ENCODE assay signal across 2 cellular contexts in the genomic region with DNA sequence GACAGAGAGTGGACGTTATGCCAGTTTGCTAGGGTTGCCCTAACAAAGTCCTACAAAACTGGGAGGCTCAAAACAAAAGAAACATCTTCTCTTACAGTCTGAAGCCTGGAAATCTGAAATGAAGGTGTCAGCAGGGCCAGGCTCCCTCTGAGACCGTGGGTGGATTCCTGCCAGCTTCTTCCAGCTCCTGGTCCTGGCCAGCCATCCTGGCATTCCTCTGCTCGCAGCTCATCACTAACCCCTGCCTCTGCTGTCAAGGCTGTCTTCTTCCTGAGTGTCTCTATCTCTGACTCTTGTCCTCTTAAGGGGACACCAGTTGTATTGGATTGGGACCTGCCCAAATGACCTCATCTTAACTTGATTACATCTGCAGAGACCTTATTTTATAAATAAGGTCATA.
TF ChIP-seq lines count a peak whose summit lies in the region.

No MANE protein-coding gene starts in this region.

TF ChIP-seq in A549, 52 proteins besides CTCF, POLR2A, EP300 and RAD21 (continued from another document):
- TF ChIP-seq ELK1 (IDR thresholded peaks at IDR 0.05; ENCODE audit: low read depth, low read length) (no peak), ZSCAN20 (CRISPR knock-in tag; IDR thresholded peaks at IDR 0.05) (no peak), MAFK (IDR thresholded peaks at IDR 0.05; ENCODE audit: partially characterized antibody) (no peak), FOSL2 (IDR thresholded peaks at IDR 0.05) (no peak), FOSL2 (CRISPR knock-in tag; IDR thresholded peaks at IDR 0.05) (no peak), PHF8 (IDR thresholded peaks at IDR 0.05; ENCODE audit: borderline replicate concordance, low read depth) (no peak), KDM1A (IDR thresholded peaks at IDR 0.05; ENCODE audit: low read depth) (no peak), ZC3H11A (IDR thresholded peaks at IDR 0.05) (no peak)
- TF ChIP-seq, protein P1, sequence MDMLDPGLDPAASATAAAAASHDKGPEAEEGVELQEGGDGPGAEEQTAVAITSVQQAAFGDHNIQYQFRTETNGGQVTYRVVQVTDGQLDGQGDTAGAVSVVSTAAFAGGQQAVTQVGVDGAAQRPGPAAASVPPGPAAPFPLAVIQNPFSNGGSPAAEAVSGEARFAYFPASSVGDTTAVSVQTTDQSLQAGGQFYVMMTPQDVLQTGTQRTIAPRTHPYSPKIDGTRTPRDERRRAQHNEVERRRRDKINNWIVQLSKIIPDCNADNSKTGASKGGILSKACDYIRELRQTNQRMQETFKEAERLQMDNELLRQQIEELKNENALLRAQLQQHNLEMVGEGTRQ (IDR thresholded peaks at IDR 0.05), result no peak

TF ChIP-seq in neural cell, 6 proteins besides CTCF, POLR2A, EP300 and RAD21 (continued from another document):
- TF ChIP-seq MXI1 (conservative IDR thresholded peaks at IDR 0.05; ENCODE audit: poor library complexity, severe bottlenecking), result no peak
